ENCODE assay signal across 25 cellular contexts in the genomic region with DNA sequence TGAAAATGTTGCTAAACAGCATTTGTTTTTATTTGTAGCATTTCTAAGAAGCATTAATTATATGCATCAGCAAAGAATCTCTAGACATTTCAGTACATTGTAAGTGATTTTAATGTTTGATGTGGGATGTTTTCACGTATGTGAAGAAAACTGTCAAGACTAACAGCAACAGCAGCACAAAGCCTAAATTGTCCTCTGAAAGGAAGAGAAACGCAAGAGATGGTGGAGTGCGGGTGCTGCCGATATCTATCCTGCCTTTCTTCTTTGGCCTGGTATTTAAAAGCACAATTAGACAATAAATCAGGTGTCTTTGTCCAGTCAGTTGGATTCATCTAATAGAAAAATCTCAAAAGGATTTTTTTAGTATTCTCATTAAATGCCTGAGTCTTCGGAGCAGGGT. TPM values are rescaled to one million over a fixed set of nuclear protein-coding genes. Genes with fewer than 3 reads are reported as not detected.
A peak's percentile ranks its signal among the peaks of the same experiment; 100 is the strongest.
DNase-seq lines count a peak whose midpoint lies in the region; TF ChIP-seq lines count a peak whose summit lies in the region.
"Had no signal": no experiment of that assay in that cellular context is flagged by ENCODE, and none has a peak within 500 bp of the region (broad histone marks: within the 10 kb centered on the region; RNA-seq: fewer than 3 reads in every experiment).

No MANE protein-coding gene starts in this region.

- TF ChIP-seq CTCF in HFF-Myc (IDR thresholded peaks at IDR 0.05; ENCODE audit: low read depth, low read length, missing control alignments) (no peak), esophagus muscularis mucosa (IDR thresholded peaks at IDR 0.05) (no peak), mesothelial cell of epicardium (IDR thresholded peaks at IDR 0.05; ENCODE audit: unreplicated experiment) (no peak), type B pancreatic cell (conservative IDR thresholded peaks at IDR 0.05) (no peak), adrenal gland (IDR thresholded peaks at IDR 0.05) (no peak)

- H3K9me3 ChIP-seq in esophagus muscularis mucosa, result no peaks in the 10 kb centered on the region
- no peaks in the 10 kb centered on the region for H3K9me3 ChIP-seq in adrenal gland (replicated peaks in 1 of 3)
- H3K9me3 ChIP-seq: gastrocnemius medialis, left lung, stomach had no signal

- H3K4me3 Mint-ChIP-seq in mesothelial cell of epicardium, result peak overlapping the region; percentile 74
- peak overlapping the region; percentile 56 for H3K4me3 Mint-ChIP-seq in type B pancreatic cell
- H3K4me3 Mint-ChIP-seq: activated T-cell treated with anti-CD3 and anti-CD28 coated beads, Interleukin-2, amount 50 U/mL, for 4 hours; dendritic cell treated with granulocyte-macrophage colony-stimulating factor and Interleukin-4, amounts not matched to agents 40 ng/mL and 50 ng/mL, for 4 days; naive thymus-derived CD8-positive, alpha-beta T cell; T-cell had no signal

- no peak overlapping the region for H3K27ac Mint-ChIP-seq in mesothelial cell of epicardium
- no peak overlapping the region for H3K27ac Mint-ChIP-seq in type B pancreatic cell
- H3K27ac Mint-ChIP-seq: dendritic cell treated with granulocyte-macrophage colony-stimulating factor and Interleukin-4, amounts not matched to agents 40 ng/mL and 50 ng/mL, for 4 days; naive thymus-derived CD8-positive, alpha-beta T cell; T-cell had no signal

- H3K27ac ChIP-seq in esophagus muscularis mucosa (replicated peaks in 1 of 4) (peak overlapping the region in 3 of 4 donors; percentile 16 to 79 (median 44)), adrenal gland (no peak overlapping the region)
- H3K27ac ChIP-seq: gastrocnemius medialis, left lung had no signal

- peaks cover 0 to 39% (median 0%) of the 10 kb centered on the region in 4 donors for H3K27me3 ChIP-seq in esophagus muscularis mucosa
- H3K27me3 ChIP-seq in adrenal gland, result peaks cover 42% of the 10 kb centered on the region

- H3K4me1 ChIP-seq in esophagus muscularis mucosa (peaks cover 14 to 73% (median 55%) of the 10 kb centered on the region in 4 donors), adrenal gland (replicated peaks in 1 of 2) (peaks cover 0 to 8% of the 10 kb centered on the region in 2 donors)

- intact Hi-C loops in esophagus muscularis mucosa (cut with DNase I), result no loop called here
- intact Hi-C loops in adrenal gland (cut with DNase I), result no loop called here

- H3K4me1 Mint-ChIP-seq in mesothelial cell of epicardium (peaks cover 20% of the 10 kb centered on the region), type B pancreatic cell (ENCODE audit: unreplicated experiment) (peaks cover 21% of the 10 kb centered on the region)
- H3K4me1 Mint-ChIP-seq: naive thymus-derived CD8-positive, alpha-beta T cell; T-cell had no signal

- H3K27me3 Mint-ChIP-seq in mesothelial cell of epicardium (ENCODE audit: low read depth) (peaks cover 83% of the 10 kb centered on the region), type B pancreatic cell (peaks cover 75% of the 10 kb centered on the region)

- H3K36me3 ChIP-seq in esophagus muscularis mucosa, result no peaks in the 10 kb centered on the region
- H3K36me3 ChIP-seq in adrenal gland (replicated peaks in 1 of 2), result no peaks in the 10 kb centered on the region
- H3K36me3 ChIP-seq: gastrocnemius medialis, left lung, stomach had no signal

- H3K36me3 Mint-ChIP-seq in mesothelial cell of epicardium (no peaks in the 10 kb centered on the region), type B pancreatic cell (peaks cover 20% of the 10 kb centered on the region)
- H3K36me3 Mint-ChIP-seq: naive thymus-derived CD8-positive, alpha-beta T cell; T-cell had no signal

- H3K4me3 ChIP-seq in HFF-Myc (replicated peaks; ENCODE audit: low read depth, low read length) (peak overlapping the region; percentile 93), esophagus muscularis mucosa (peak overlapping the region in 2 of 4 donors; percentile 63 to 89), adrenal gland (no peak overlapping the region)
- H3K4me3 ChIP-seq: gastrocnemius medialis, left lung had no signal

- TF ChIP-seq POLR2A in esophagus muscularis mucosa (IDR thresholded peaks at IDR 0.05; ENCODE audit: low read depth) (no peak), adrenal gland (IDR thresholded peaks at IDR 0.05) (no peak)

- DNase-seq in HFF-Myc (ENCODE audit: extremely low read depth, low read depth) (no peak), esophagus muscularis mucosa (ENCODE audit: extremely low spot score) (no peak), mesothelial cell of epicardium (ENCODE audit: low spot score in 2 of 2, unreplicated experiment in 2 of 2) (peak in 1 of 2 experiments; percentile 17), type B pancreatic cell (ENCODE audit: extremely low spot score, unreplicated experiment) (no peak), NCI-H2196 treated with DMSO at 0.1 percent for 48 hours (lab: John Stamatoyannopoulos, UW; ENCODE audit: unreplicated experiment) (no peak), adrenal gland (no peak)
- DNase-seq in stimulated activated CD4-positive, alpha-beta T cell treated with anti-CD3 and anti-CD28 coated beads, Interleukin-2, amount 100 ng/mL, for 48 hours, result no peak
- no peak for DNase-seq in activated naive CD4-positive, alpha-beta T cell treated with anti-CD3 and anti-CD28 coated beads, Interleukin-2, amount 50 U/mL, for 16 hours
- DNase-seq: activated CD4-positive, CD25-positive, alpha-beta regulatory T cell treated with anti-CD3 and anti-CD28 coated beads, Interleukin-2, amount 50 U/mL, for 72 hours; activated naive CD4-positive, alpha-beta T cell; activated T-cell treated with anti-CD3 and anti-CD28 coated beads, Interleukin-2, amount 50 U/mL, for 4 hours; amygdala; caudate nucleus; DMS79 treated with DMSO at 0.1 percent for 48 hours; gastrocnemius medialis; left lung; naive thymus-derived CD8-positive, alpha-beta T cell; NCI-H510A treated with DMSO at 0.1 percent for 48 hours; PC-3; right cardiac atrium; stomach; T-cell; trophoblast cell had no signal

- no peak for TF ChIP-seq EP300 in esophagus muscularis mucosa (IDR thresholded peaks at IDR 0.05)

- 82% methylated on average over 5 of the region's 5 CpGs for WGBS in esophagus muscularis mucosa
- WGBS in adrenal gland, 4 donors, result 69 to 78% (median 73%) methylated on average over 5 of the region's 5 CpGs

- H3K9me3 Mint-ChIP-seq in mesothelial cell of epicardium (no peaks in the 10 kb centered on the region), type B pancreatic cell (no peaks in the 10 kb centered on the region)
- H3K9me3 Mint-ChIP-seq: activated T-cell treated with anti-CD3 and anti-CD28 coated beads, Interleukin-2, amount 50 U/mL, for 4 hours; naive thymus-derived CD8-positive, alpha-beta T cell; T-cell had no signal

RNA-seq across cellular contexts. Expression of gene TWIST2, which starts 3.1 kb away (rescaled TPM):
- total RNA-seq in esophagus muscularis mucosa, result 10 to 100 TPM; 37.4 to 51.6 (median 47.4) TPM
- 17.8 to 19.6 TPM (median 18.6 TPM) in 3 replicates for total RNA-seq in mesothelial cell of epicardium
- total RNA-seq in type B pancreatic cell (ENCODE audit: low replicate concordance), result 0.95 and 27.3 TPM in 2 replicates
- 10 to 100 TPM in 4 of 8 donors, 1 to 10 TPM in 4; 1.7 to 20.5 (median 8.5) TPM for total RNA-seq in adrenal gland
- 10 to 100 TPM in 1 of 3 donors, 1 to 10 TPM in 2; 1.0 to 15.1 (median 6.6) TPM for polyA plus RNA-seq in adrenal gland
- total RNA-seq: activated CD8-positive, alpha-beta memory T cell treated with anti-CD3 and anti-CD28 coated beads for 36 hours; activated T-cell treated with anti-CD3 and anti-CD28 coated beads, Interleukin-2, amount 50 U/mL, for 4 hours; naive thymus-derived CD8-positive, alpha-beta T cell; T-cell had no signal
- polyA plus RNA-seq: naive thymus-derived CD8-positive, alpha-beta T cell had no signal

Comparison
In these comparisons a context has a peak if more than half of its experiments do, and no peak if none do; other contexts are left out.
1. H3K27ac ChIP-seq: peak in esophagus muscularis mucosa (3 of 4); none in adrenal gland (0 of 5).